Comparison of ENCODE assay signal across 23 cellular contexts in the genomic region with DNA sequence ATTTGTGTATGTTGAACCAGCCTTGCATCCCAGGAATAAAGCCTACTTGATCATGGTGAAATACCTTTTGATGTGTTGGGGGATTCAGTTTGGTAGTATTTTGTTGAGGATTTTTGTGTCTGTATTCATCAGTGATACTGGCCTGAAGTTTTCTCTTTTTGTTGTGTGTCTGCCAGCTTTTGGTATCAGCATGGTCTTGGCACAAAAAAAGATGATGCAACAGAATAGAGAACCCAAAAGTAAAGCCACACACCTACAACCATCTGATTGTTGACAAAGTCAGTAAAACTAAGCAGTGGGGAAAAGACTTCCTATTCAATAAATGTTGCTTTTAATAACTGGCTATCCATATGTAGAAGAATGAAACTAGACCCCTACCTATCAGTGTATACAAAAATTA.
DNase-seq lines count a peak whose midpoint lies in the region; ATAC-seq and TF ChIP-seq lines count a peak whose summit lies in the region.
"Had no signal": no experiment of that assay in that cellular context is flagged by ENCODE, and none has a peak within 500 bp of the region (broad histone marks: within the 10 kb centered on the region; RNA-seq: fewer than 3 reads in every experiment).

No MANE protein-coding gene starts in this region.

- H3K27ac ChIP-seq in CD4-positive, CD25-positive, alpha-beta regulatory T cell (ENCODE audit: insufficient read depth, low read length, poor library complexity, severe bottlenecking) = no peak overlapping the region
- peak overlapping the region; percentile 15 for H3K27ac ChIP-seq in brain microvascular endothelial cell
- peak overlapping the region; percentile 29 for H3K27ac ChIP-seq in osteoblast (ENCODE audit: low read depth, low read length)

- no peak overlapping the region for H3K4me3 ChIP-seq in CD4-positive, CD25-positive, alpha-beta regulatory T cell (ENCODE audit: low read depth, low read length)
- H3K4me3 ChIP-seq in brain microvascular endothelial cell (ENCODE audit: low read depth, low read length) = no peak overlapping the region
- H3K4me3 ChIP-seq in osteoblast (ENCODE audit: insufficient read depth, low read length) = no peak overlapping the region
- H3K4me3 ChIP-seq: HAP-1 had no signal

- no peak overlapping the region for H2AFZ ChIP-seq in osteoblast (ENCODE audit: low read length)

- no peaks in the 10 kb centered on the region for H3K27me3 ChIP-seq in CD4-positive, CD25-positive, alpha-beta regulatory T cell (ENCODE audit: control insufficient read depth, insufficient read depth, low read length)
- no peaks in the 10 kb centered on the region for H3K27me3 ChIP-seq in brain microvascular endothelial cell (replicated peaks)
- H3K27me3 ChIP-seq in osteoblast (ENCODE audit: insufficient read depth, low read length) = no peaks in the 10 kb centered on the region

- peaks cover 8% of the 10 kb centered on the region for H3K36me3 ChIP-seq in CD4-positive, CD25-positive, alpha-beta regulatory T cell (ENCODE audit: control insufficient read depth, insufficient read depth, low read length)
- H3K36me3 ChIP-seq in brain microvascular endothelial cell (replicated peaks) (no peaks in the 10 kb centered on the region), osteoblast (ENCODE audit: insufficient read depth, low read length) (no peaks in the 10 kb centered on the region)

- peak overlapping the region in 2 of 3 donors; percentile 4 to 34 for H3K27ac Mint-ChIP-seq in CD4-positive, CD25-positive, alpha-beta regulatory T cell
- H3K27ac Mint-ChIP-seq in HFFc6 (peak overlapping the region; percentile 22; the same call in 1 of the 2 replicates), natural killer cell (no peak overlapping the region), nephron progenitor cell (no peak overlapping the region)

- H3K4me1 ChIP-seq in CD4-positive, CD25-positive, alpha-beta regulatory T cell (ENCODE audit: control insufficient read depth, insufficient read depth, low read length, poor library complexity, severe bottlenecking) = no peaks in the 10 kb centered on the region
- H3K4me1 ChIP-seq in osteoblast (ENCODE audit: insufficient read depth, low read length) = peaks cover 9% of the 10 kb centered on the region

- no peaks in the 10 kb centered on the region for H3K27me3 Mint-ChIP-seq in CD4-positive, CD25-positive, alpha-beta regulatory T cell
- H3K27me3 Mint-ChIP-seq in HFFc6 (ENCODE audit: insufficient read depth) (no peaks in the 10 kb centered on the region; the same call in 1 of the 2 replicates), natural killer cell (ENCODE audit: low read depth in 2 of 2) (no peaks in the 10 kb centered on the region), nephron progenitor cell (ENCODE audit: low read depth, poor library complexity) (no peaks in the 10 kb centered on the region)

- H3K9me3 Mint-ChIP-seq in CD4-positive, CD25-positive, alpha-beta regulatory T cell = peaks cover 0 to 5% (median 0%) of the 10 kb centered on the region in 7 donors
- H3K9me3 Mint-ChIP-seq in HFFc6 (no peaks in the 10 kb centered on the region; the same call in 1 of the 2 replicates), natural killer cell (no peaks in the 10 kb centered on the region), nephron progenitor cell (peaks cover 41% of the 10 kb centered on the region)

- TF ChIP-seq CTCF in HFFc6 (IDR thresholded peaks at IDR 0.05) (no peak), brain microvascular endothelial cell (IDR thresholded peaks at IDR 0.05; ENCODE audit: low read depth, low read length, missing control alignments) (no peak), osteoblast (IDR thresholded peaks at IDR 0.05; ENCODE audit: extremely low read depth, low read depth, low read length) (no peak), natural killer cell (IDR thresholded peaks at IDR 0.05) (no peak), nephron progenitor cell (IDR thresholded peaks at IDR 0.05) (no peak)

- peaks cover 27% of the 10 kb centered on the region for H3K36me3 Mint-ChIP-seq in CD4-positive, CD25-positive, alpha-beta regulatory T cell
- H3K36me3 Mint-ChIP-seq in HFFc6 (ENCODE audit: low read depth) = peaks cover 35% of the 10 kb centered on the region
- peaks cover 10% of the 10 kb centered on the region for H3K36me3 Mint-ChIP-seq in natural killer cell
- peaks cover 66% of the 10 kb centered on the region for H3K36me3 Mint-ChIP-seq in nephron progenitor cell (ENCODE audit: low read depth)

- in situ Hi-C loops in brain microvascular endothelial cell (cut with HindIII; ENCODE audit: low pct_ligation_motif_present, low sequenced_read_pairs) = no loop called here

- H3K9me3 ChIP-seq in CD4-positive, CD25-positive, alpha-beta regulatory T cell (ENCODE audit: control insufficient read depth in 2 of 2, low read length in 2 of 2) = no peaks in the 10 kb centered on the region
- H3K9me3 ChIP-seq in osteoblast (ENCODE audit: low read depth, low read length) = peaks cover 2% of the 10 kb centered on the region
- H3K9me3 ChIP-seq: HAP-1, SK-N-SH had no signal

- DNase-seq in CD4-positive, CD25-positive, alpha-beta regulatory T cell = no peak
- no peak for DNase-seq in HFFc6
- no peak for DNase-seq in brain microvascular endothelial cell
- no peak for DNase-seq in osteoblast (ENCODE audit: insufficient read length, low spot score, missing footprints)
- no peak for DNase-seq in kidney glomerular epithelial cell (lab: John Stamatoyannopoulos, UW)
- no peak for DNase-seq in natural killer cell
- no peak for DNase-seq in nephron progenitor cell
- DNase-seq: ACHN, AML-193, COR-L47, DMS 273 treated with DMSO at 0.1 percent for 48 hours, GDM1, KBM-7, MV-4-11, NCI-H187, NCI-H2107, NCI-H2227 treated with DMSO at 0.1 percent for 48 hours, NCI-H524, NCI-H82, RPMI8226, SHP77 treated with DMSO at 0.1 percent for 48 hours, SK-N-SH had no signal

- no peak overlapping the region for H3K4me3 Mint-ChIP-seq in CD4-positive, CD25-positive, alpha-beta regulatory T cell
- no peak overlapping the region for H3K4me3 Mint-ChIP-seq in HFFc6
- no peak overlapping the region for H3K4me3 Mint-ChIP-seq in natural killer cell
- no peak overlapping the region for H3K4me3 Mint-ChIP-seq in nephron progenitor cell

- peaks cover 14 to 30% (median 25%) of the 10 kb centered on the region in 4 donors for H3K4me1 Mint-ChIP-seq in CD4-positive, CD25-positive, alpha-beta regulatory T cell
- H3K4me1 Mint-ChIP-seq in HFFc6 (ENCODE audit: low read depth) = peaks cover 31% of the 10 kb centered on the region
- peaks cover 37 to 41% of the 10 kb centered on the region in 2 donors for H3K4me1 Mint-ChIP-seq in natural killer cell
- no peaks in the 10 kb centered on the region for H3K4me1 Mint-ChIP-seq in nephron progenitor cell

- intact Hi-C loops in natural killer cell (cut with micrococcal nuclease) = no loop called here

- H3K79me2 ChIP-seq in osteoblast (ENCODE audit: insufficient read depth, low read length) = peaks cover 82% of the 10 kb centered on the region

- no peak for ATAC-seq in CD4-positive, CD25-positive, alpha-beta regulatory T cell (ENCODE audit: low read depth in 2 of 2)
- no peak for ATAC-seq in natural killer cell

- H4K20me1 ChIP-seq in osteoblast (ENCODE audit: insufficient read depth, low read length) = peaks cover 8% of the 10 kb centered on the region

- no peak overlapping the region for H3K4me2 ChIP-seq in osteoblast (ENCODE audit: insufficient read depth, low read length)
- H3K4me2 ChIP-seq: SK-N-SH had no signal

Comparison
In these comparisons a context has a peak if more than half of its experiments do, and no peak if none do; other contexts are left out.
1. H3K27ac Mint-ChIP-seq: peak in CD4-positive, CD25-positive, alpha-beta regulatory T cell (2 of 3) and HFFc6 (single experiment); none in natural killer cell (0 of 2) and nephron progenitor cell (single experiment).